In the genomic region with DNA sequence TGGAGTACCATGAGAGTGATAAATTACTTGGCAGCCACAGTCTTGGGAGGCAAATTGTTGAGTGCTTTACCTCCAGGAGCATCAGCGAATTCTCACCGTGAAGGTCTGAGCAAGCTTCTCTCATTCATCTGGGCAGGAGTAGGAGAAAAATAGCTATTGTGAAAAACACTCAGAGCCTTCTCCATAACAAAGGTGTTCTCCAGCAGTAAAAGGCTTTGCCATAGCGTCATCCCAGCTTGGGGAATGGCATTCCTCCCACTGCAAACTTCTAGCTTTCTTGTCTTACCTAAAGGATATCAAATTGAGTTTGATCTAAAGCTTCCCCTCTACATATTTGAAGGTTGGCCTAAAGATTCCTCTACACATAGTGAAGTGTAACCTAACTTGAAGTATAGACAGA, we compare ENCODE assay signal across 25 cellular contexts. TPM values are rescaled to one million over a fixed set of nuclear protein-coding genes. Genes with fewer than 3 reads are reported as not detected.
DNase-seq lines count a peak whose midpoint lies in the region; ATAC-seq, FAIRE-seq and TF ChIP-seq lines count a peak whose summit lies in the region.
"Had no signal": no experiment of that assay in that cellular context is flagged by ENCODE, and none has a peak within 500 bp of the region (broad histone marks: within the 10 kb centered on the region; RNA-seq: fewer than 3 reads in every experiment).

No MANE protein-coding gene starts in this region.

- no peaks in the 10 kb centered on the region for H4K20me1 ChIP-seq in hepatocyte (ENCODE audit: insufficient read depth, poor library complexity, severe bottlenecking)

- H3K36me3 ChIP-seq in ES-I3 (ENCODE audit: insufficient read depth, low read length), result no peaks in the 10 kb centered on the region
- no peaks in the 10 kb centered on the region for H3K36me3 ChIP-seq in HUES6 (ENCODE audit: control insufficient read depth, insufficient read depth, low read length)
- no peaks in the 10 kb centered on the region for H3K36me3 ChIP-seq in hepatocyte (replicated peaks; ENCODE audit: insufficient read depth, low read depth)
- H3K36me3 ChIP-seq in small intestine (ENCODE audit: control insufficient read depth in 2 of 2, insufficient read depth in 2 of 2, low read length in 2 of 2), result no peaks in the 10 kb centered on the region
- H3K36me3 ChIP-seq: SJSA1 had no signal

- WGBS in hepatocyte (ENCODE audit: low lambda C conversion rate, missing lambda C conversion rate), result 70% methylated on average over 3 of the region's 3 CpGs
- 62 to 92% (median 73%) methylated on average over 3 of the region's 3 CpGs for WGBS in small intestine, 3 donors

- no peak overlapping the region for H3K4me2 ChIP-seq in hepatocyte

- H3K4me3 ChIP-seq in HUES6 (ENCODE audit: low read depth, low read length) (peak overlapping the region; percentile 4; the same call in 1 of the 2 replicates), hepatocyte (no peak overlapping the region), small intestine (ENCODE audit: low read depth in 1 of 2, low read length in 2 of 2) (no peak overlapping the region)
- H3K4me3 ChIP-seq: SJSA1 had no signal

- ATAC-seq in HG03045 (IDR thresholded peaks at IDR 0.05; ENCODE audit: unreplicated experiment) (no peak), GM18870 (IDR thresholded peaks at IDR 0.05; ENCODE audit: unreplicated experiment) (no peak)
- ATAC-seq: Right ventricle myocardium inferior had no signal

- H3K79me2 ChIP-seq in hepatocyte, result no peaks in the 10 kb centered on the region

- H3K27me3 ChIP-seq in HUES6 (ENCODE audit: control insufficient read depth, insufficient read depth, low read length) (no peaks in the 10 kb centered on the region), hepatocyte (no peaks in the 10 kb centered on the region), small intestine (ENCODE audit: control insufficient read depth in 2 of 2, insufficient read depth in 2 of 2, low read length in 2 of 2) (no peaks in the 10 kb centered on the region)
- H3K27me3 ChIP-seq: SJSA1 had no signal

- TF ChIP-seq CTCF in hepatocyte (IDR thresholded peaks at IDR 0.05; ENCODE audit: poor library complexity), result no peak

- no peak for FAIRE-seq in small intestine (lab: Jason Lieb, UNC)
- FAIRE-seq: GM18507 had no signal

- H3K27ac ChIP-seq in HUES6 (ENCODE audit: low read depth, low read length) (peak overlapping the region; percentile 83; the same call in 1 of the 2 replicates), hepatocyte (peak overlapping the region; percentile 72), small intestine (ENCODE audit: low read depth in 1 of 2, low read length in 1 of 2) (no peak overlapping the region)
- H3K27ac ChIP-seq: C4-2B had no signal

- peaks cover 33% of the 10 kb centered on the region for H3K4me1 ChIP-seq in ES-I3 (ENCODE audit: insufficient read depth, low read length)
- H3K4me1 ChIP-seq in HUES6 (ENCODE audit: control insufficient read depth, insufficient read depth, low read length), result peaks cover 35% of the 10 kb centered on the region
- H3K4me1 ChIP-seq in hepatocyte (ENCODE audit: insufficient read depth), result no peaks in the 10 kb centered on the region
- no peaks in the 10 kb centered on the region for H3K4me1 ChIP-seq in small intestine (ENCODE audit: control insufficient read depth in 2 of 2, insufficient read depth in 1 of 2, low read depth in 1 of 2, low read length in 1 of 2)

- no peaks in the 10 kb centered on the region for H3K9me2 ChIP-seq in hepatocyte (replicated peaks; ENCODE audit: insufficient read depth)

- H3K9ac ChIP-seq in ES-I3 (ENCODE audit: low read depth, low read length), result peak overlapping the region; percentile 27
- H3K9ac ChIP-seq in HUES6 (ENCODE audit: low read length), result peak overlapping the region; percentile 67

- H3K9me3 ChIP-seq in ES-I3 (ENCODE audit: control insufficient read depth, insufficient read depth, low read length) (no peaks in the 10 kb centered on the region; the same call in 1 of the 2 replicates), HUES6 (ENCODE audit: control insufficient read depth, insufficient read depth, low read depth, low read length) (peaks cover 7% of the 10 kb centered on the region), hepatocyte (ENCODE audit: low read depth) (no peaks in the 10 kb centered on the region), small intestine (ENCODE audit: control insufficient read depth, low read depth) (no peaks in the 10 kb centered on the region)
- H3K9me3 ChIP-seq: SJSA1 had no signal

- no peak for DNase-seq in hepatocyte (ENCODE audit: low spot score)
- peak; percentile 23 for DNase-seq in iPS-NIHi7 (ENCODE audit: extremely low spot score)
- DNase-seq in small intestine, result no peak
- no peak for DNase-seq in activated naive CD4-positive, alpha-beta T cell treated with Interleukin-2 at 50 U/mL for 16 hours
- DNase-seq: Calu3; CD8-positive, alpha-beta memory T cell; DMS153; GDM1; HFFc6; NCI-H1105; NCI-H146; NCI-H2029; NCI-H2171 treated with DMSO at 0.1 percent for 48 hours; NCI-H524 treated with DMSO at 0.1 percent for 48 hours had no signal

- H2AFZ ChIP-seq in hepatocyte, result no peak overlapping the region

RNA-seq across cellular contexts. Expression of a gene that starts 29.8 kb away (rescaled TPM):
- not detected in 2 replicates for total RNA-seq in hepatocyte
- polyA plus RNA-seq in hepatocyte (not detected in 2 replicates), small intestine (not detected)
- total RNA-seq: A172; Calu3; CD8-positive, alpha-beta memory T cell; Right ventricle myocardium inferior; SJSA1 had no signal
- polyA plus RNA-seq: AG04450; CD8-positive, alpha-beta memory T cell; IgD-negative memory B cell had no signal

RNA-seq across cellular contexts. Expression of a gene that starts 50.4 kb away (rescaled TPM):
- total RNA-seq in hepatocyte, result 40.9 and 45.7 TPM in 2 replicates
- polyA plus RNA-seq in hepatocyte (45.6 and 51.6 TPM in 2 replicates), small intestine (10 to 100 TPM in 1 of 3 donors, 1 to 10 TPM in 2; 5.4 to 10.5 (median 8.8) TPM)

Comparison
In these comparisons a context has a peak if more than half of its experiments do, and no peak if none do; other contexts are left out.
1. H3K27ac ChIP-seq: peak in HUES6 (single experiment) and hepatocyte (single experiment); none in small intestine (0 of 2).